Comparison of ENCODE assay signal across 1 cellular context in genomic region chr10:125014984-125015944, GRCh38.
TF ChIP-seq lines count a peak whose summit lies in the region.

No MANE protein-coding gene starts in this region.

TF ChIP-seq in SK-N-SH, 30 proteins besides CTCF, POLR2A, EP300 and RAD21 (continued from another document):
- TF ChIP-seq, protein P1, sequence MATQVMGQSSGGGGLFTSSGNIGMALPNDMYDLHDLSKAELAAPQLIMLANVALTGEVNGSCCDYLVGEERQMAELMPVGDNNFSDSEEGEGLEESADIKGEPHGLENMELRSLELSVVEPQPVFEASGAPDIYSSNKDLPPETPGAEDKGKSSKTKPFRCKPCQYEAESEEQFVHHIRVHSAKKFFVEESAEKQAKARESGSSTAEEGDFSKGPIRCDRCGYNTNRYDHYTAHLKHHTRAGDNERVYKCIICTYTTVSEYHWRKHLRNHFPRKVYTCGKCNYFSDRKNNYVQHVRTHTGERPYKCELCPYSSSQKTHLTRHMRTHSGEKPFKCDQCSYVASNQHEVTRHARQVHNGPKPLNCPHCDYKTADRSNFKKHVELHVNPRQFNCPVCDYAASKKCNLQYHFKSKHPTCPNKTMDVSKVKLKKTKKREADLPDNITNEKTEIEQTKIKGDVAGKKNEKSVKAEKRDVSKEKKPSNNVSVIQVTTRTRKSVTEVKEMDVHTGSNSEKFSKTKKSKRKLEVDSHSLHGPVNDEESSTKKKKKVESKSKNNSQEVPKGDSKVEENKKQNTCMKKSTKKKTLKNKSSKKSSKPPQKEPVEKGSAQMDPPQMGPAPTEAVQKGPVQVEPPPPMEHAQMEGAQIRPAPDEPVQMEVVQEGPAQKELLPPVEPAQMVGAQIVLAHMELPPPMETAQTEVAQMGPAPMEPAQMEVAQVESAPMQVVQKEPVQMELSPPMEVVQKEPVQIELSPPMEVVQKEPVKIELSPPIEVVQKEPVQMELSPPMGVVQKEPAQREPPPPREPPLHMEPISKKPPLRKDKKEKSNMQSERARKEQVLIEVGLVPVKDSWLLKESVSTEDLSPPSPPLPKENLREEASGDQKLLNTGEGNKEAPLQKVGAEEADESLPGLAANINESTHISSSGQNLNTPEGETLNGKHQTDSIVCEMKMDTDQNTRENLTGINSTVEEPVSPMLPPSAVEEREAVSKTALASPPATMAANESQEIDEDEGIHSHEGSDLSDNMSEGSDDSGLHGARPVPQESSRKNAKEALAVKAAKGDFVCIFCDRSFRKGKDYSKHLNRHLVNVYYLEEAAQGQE (IDR thresholded peaks at IDR 0.05; ENCODE audit: low read depth, low read length), result no peak
- TF ChIP-seq, protein P2, sequence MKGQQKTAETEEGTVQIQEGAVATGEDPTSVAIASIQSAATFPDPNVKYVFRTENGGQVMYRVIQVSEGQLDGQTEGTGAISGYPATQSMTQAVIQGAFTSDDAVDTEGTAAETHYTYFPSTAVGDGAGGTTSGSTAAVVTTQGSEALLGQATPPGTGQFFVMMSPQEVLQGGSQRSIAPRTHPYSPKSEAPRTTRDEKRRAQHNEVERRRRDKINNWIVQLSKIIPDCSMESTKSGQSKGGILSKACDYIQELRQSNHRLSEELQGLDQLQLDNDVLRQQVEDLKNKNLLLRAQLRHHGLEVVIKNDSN (IDR thresholded peaks at IDR 0.05; ENCODE audit: borderline replicate concordance, low read depth), result no peak
- TF ChIP-seq NRF1 (IDR thresholded peaks at IDR 0.05; ENCODE audit: low read depth, low read length) (no peak), FOSL2 (IDR thresholded peaks at IDR 0.05; ENCODE audit: borderline replicate concordance, low read depth) (no peak), EZH2phosphoT487 (IDR thresholded peaks at IDR 0.05; ENCODE audit: borderline replicate concordance, low read depth) (no peak), TAF1 (IDR thresholded peaks at IDR 0.05; ENCODE audit: borderline replicate concordance, low read depth, low read length) (no peak)
